1 cellular context compared by ENCODE assay signal in the genomic region with DNA sequence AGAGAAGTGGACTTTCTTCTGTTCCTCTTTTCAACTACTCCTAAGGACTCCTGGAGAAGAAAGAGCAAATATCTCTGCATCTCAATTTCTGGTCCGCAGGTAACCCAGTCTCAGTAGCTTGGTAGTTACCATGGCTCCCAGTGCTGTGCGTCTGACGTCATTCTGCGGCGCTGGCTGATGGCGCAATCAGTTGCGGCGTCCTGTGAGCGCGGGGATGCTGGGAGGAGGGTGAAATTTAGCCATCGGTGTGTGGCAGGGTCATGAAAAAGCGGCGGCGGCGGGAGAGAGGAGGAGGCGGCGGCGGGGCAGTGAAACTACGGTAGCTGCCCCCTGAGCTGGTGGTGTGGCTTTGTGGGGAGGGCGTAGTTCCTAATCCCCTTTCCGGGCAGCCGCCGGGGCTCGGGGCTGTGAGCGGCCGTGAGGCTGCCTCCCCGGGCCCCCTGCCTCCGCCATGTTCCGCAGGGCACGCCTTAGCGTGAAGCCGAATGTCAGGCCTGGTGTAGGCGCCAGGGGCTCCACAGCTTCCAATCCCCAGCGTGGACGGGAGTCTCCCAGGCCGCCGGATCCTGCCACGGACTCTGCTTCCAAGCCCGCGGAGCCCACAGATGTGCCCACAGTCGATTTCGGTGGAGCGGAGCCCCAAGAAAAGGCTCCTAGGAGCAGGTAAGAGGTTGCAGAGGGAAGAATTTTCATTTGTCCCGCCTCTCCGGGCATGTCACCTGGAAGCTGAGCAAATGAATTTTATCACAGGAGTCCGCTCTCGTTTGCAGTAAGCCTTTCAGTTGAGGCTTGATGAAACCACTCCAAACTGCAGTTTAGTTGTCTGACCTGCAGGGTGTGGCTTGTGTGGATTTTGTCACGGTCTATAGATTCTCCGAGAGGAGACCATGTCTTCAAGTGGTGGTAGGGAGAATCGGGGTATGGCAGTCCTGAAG.
TF ChIP-seq lines count a peak whose summit lies in the region.

A gene with protein sequence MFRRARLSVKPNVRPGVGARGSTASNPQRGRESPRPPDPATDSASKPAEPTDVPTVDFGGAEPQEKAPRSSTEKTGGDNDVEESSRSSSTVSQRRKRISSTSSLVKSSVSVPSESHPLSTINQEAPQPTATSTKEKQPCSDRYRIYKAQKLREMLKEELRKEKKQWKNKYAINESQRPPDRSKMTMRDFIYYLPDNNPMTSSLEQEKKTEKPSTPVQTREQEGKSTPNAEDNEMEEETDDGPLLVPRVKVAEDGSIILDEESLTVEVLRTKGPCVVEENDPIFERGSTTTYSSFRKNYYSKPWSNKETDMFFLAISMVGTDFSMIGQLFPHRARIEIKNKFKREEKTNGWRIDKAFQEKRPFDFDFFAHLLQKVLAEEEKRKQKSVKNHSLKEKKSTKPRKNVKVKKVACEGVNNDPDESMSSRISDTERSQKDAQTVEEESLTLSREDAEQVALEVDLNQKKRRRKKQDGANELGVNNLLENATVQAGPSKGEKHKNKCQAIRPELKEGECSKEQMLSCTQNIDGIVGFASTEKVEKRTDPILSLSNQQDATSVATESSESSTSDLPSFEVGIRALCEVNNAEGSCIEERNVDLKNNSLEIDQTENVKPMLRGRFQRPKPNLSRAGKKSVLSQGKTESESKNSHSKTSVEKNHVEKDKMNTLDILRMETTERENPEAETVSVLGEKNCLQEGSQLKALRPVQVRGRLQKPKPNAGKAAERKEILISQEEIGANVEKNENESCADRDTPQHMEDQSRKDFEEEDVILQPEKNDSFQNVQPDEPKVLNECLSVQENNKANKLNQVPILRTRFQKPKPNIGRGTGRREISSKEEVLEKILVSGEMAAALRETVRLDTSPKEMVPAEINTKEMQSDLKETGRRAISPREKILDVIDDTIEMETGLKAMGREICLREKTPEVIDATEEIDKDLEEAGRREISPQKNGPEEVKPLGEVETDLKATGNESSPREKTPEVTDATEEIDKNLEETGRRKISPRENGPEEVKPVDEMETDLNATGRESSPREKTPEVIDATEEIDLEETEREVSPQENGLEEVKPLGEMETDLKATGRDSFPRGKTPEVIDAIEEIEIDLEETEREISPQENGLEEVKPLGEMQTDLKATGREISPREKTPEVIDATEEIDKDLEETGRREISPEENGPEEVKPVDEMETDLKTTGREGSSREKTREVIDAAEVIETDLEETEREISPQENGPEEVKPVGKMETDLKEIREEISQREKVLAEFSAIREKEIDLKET (N-terminal part only) (plus strand): TSS at position 225 of the 935 bp plus-strand sequence. CDS start 227 bp downstream, at position 452.

TF ChIP-seq in WTC11, 78 proteins besides CTCF, POLR2A, EP300 and RAD21 (continued from another document):
- TF ChIP-seq, protein P1, sequence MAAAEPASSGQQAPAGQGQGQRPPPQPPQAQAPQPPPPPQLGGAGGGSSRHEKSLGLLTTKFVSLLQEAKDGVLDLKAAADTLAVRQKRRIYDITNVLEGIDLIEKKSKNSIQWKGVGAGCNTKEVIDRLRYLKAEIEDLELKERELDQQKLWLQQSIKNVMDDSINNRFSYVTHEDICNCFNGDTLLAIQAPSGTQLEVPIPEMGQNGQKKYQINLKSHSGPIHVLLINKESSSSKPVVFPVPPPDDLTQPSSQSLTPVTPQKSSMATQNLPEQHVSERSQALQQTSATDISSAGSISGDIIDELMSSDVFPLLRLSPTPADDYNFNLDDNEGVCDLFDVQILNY (CRISPR knock-in tag; IDR thresholded peaks at IDR 0.05) = peak; percentile 65; the same call in 1 of the 2 replicates
- TF ChIP-seq SP1 (CRISPR knock-in tag; conservative IDR thresholded peaks at IDR 0.05) (peak; percentile 63), ZNF121 (CRISPR knock-in tag; IDR thresholded peaks at IDR 0.05) (no peak), TP53 (CRISPR knock-in tag; IDR thresholded peaks at IDR 0.05) (no peak), ZBTB21 (CRISPR knock-in tag; IDR thresholded peaks at IDR 0.05; ENCODE audit: borderline replicate concordance) (0 out of 2 replicates have a peak, but pooled peaks have one; percentile 61), ELF4 (CRISPR knock-in tag; IDR thresholded peaks at IDR 0.05; ENCODE audit: low read depth) (no peak), NFATC4 (CRISPR knock-in tag; IDR thresholded peaks at IDR 0.05) (no peak), GABPB1 (CRISPR knock-in tag; IDR thresholded peaks at IDR 0.05) (peak; percentile 76), NR2C2 (CRISPR knock-in tag; IDR thresholded peaks at IDR 0.05) (no peak), EMX1 (CRISPR knock-in tag; IDR thresholded peaks at IDR 0.05) (no peak), ZNF138 (CRISPR knock-in tag; conservative IDR thresholded peaks at IDR 0.05) (no peak), NFYB (CRISPR knock-in tag; conservative IDR thresholded peaks at IDR 0.05; ENCODE audit: low read depth) (no peak), GTF2I (CRISPR knock-in tag; conservative IDR thresholded peaks at IDR 0.05) (no peak), ZNF317 (CRISPR knock-in tag; IDR thresholded peaks at IDR 0.05; ENCODE audit: borderline replicate concordance, low read depth) (no peak), IRF2 (CRISPR knock-in tag; IDR thresholded peaks at IDR 0.05; ENCODE audit: borderline replicate concordance, low read depth) (no peak), ZNF232 (CRISPR knock-in tag; IDR thresholded peaks at IDR 0.05) (no peak)
- TF ChIP-seq, protein P2, sequence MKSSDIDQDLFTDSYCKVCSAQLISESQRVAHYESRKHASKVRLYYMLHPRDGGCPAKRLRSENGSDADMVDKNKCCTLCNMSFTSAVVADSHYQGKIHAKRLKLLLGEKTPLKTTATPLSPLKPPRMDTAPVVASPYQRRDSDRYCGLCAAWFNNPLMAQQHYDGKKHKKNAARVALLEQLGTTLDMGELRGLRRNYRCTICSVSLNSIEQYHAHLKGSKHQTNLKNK (CRISPR knock-in tag; IDR thresholded peaks at IDR 0.05) = no peak
- TF ChIP-seq, protein P3, sequence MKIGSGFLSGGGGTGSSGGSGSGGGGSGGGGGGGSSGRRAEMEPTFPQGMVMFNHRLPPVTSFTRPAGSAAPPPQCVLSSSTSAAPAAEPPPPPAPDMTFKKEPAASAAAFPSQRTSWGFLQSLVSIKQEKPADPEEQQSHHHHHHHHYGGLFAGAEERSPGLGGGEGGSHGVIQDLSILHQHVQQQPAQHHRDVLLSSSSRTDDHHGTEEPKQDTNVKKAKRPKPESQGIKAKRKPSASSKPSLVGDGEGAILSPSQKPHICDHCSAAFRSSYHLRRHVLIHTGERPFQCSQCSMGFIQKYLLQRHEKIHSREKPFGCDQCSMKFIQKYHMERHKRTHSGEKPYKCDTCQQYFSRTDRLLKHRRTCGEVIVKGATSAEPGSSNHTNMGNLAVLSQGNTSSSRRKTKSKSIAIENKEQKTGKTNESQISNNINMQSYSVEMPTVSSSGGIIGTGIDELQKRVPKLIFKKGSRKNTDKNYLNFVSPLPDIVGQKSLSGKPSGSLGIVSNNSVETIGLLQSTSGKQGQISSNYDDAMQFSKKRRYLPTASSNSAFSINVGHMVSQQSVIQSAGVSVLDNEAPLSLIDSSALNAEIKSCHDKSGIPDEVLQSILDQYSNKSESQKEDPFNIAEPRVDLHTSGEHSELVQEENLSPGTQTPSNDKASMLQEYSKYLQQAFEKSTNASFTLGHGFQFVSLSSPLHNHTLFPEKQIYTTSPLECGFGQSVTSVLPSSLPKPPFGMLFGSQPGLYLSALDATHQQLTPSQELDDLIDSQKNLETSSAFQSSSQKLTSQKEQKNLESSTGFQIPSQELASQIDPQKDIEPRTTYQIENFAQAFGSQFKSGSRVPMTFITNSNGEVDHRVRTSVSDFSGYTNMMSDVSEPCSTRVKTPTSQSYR (CRISPR knock-in tag; IDR thresholded peaks at IDR 0.05) = 0 out of 2 replicates have a peak, but pooled peaks have one; percentile 28
- TF ChIP-seq, protein P4, sequence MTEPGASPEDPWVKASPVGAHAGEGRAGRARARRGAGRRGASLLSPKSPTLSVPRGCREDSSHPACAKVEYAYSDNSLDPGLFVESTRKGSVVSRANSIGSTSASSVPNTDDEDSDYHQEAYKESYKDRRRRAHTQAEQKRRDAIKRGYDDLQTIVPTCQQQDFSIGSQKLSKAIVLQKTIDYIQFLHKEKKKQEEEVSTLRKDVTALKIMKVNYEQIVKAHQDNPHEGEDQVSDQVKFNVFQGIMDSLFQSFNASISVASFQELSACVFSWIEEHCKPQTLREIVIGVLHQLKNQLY (CRISPR knock-in tag; IDR thresholded peaks at IDR 0.05) = no peak
- TF ChIP-seq, protein P5, sequence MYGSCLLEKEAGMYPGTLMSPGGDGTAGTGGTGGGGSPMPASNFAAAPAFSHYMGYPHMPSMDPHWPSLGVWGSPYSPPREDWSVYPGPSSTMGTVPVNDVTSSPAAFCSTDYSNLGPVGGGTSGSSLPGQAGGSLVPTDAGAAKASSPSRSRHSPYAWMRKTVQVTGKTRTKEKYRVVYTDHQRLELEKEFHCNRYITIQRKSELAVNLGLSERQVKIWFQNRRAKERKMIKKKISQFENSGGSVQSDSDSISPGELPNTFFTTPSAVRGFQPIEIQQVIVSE (CRISPR knock-in tag; IDR thresholded peaks at IDR 0.05; ENCODE audit: borderline replicate concordance) = no peak
- TF ChIP-seq, protein P6, sequence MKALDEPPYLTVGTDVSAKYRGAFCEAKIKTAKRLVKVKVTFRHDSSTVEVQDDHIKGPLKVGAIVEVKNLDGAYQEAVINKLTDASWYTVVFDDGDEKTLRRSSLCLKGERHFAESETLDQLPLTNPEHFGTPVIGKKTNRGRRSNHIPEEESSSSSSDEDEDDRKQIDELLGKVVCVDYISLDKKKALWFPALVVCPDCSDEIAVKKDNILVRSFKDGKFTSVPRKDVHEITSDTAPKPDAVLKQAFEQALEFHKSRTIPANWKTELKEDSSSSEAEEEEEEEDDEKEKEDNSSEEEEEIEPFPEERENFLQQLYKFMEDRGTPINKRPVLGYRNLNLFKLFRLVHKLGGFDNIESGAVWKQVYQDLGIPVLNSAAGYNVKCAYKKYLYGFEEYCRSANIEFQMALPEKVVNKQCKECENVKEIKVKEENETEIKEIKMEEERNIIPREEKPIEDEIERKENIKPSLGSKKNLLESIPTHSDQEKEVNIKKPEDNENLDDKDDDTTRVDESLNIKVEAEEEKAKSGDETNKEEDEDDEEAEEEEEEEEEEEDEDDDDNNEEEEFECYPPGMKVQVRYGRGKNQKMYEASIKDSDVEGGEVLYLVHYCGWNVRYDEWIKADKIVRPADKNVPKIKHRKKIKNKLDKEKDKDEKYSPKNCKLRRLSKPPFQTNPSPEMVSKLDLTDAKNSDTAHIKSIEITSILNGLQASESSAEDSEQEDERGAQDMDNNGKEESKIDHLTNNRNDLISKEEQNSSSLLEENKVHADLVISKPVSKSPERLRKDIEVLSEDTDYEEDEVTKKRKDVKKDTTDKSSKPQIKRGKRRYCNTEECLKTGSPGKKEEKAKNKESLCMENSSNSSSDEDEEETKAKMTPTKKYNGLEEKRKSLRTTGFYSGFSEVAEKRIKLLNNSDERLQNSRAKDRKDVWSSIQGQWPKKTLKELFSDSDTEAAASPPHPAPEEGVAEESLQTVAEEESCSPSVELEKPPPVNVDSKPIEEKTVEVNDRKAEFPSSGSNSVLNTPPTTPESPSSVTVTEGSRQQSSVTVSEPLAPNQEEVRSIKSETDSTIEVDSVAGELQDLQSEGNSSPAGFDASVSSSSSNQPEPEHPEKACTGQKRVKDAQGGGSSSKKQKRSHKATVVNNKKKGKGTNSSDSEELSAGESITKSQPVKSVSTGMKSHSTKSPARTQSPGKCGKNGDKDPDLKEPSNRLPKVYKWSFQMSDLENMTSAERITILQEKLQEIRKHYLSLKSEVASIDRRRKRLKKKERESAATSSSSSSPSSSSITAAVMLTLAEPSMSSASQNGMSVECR (CRISPR knock-in tag; IDR thresholded peaks at IDR 0.05; ENCODE audit: borderline replicate concordance) = peak; percentile 74; the same call in 1 of the 2 replicates
